In the genomic region with DNA sequence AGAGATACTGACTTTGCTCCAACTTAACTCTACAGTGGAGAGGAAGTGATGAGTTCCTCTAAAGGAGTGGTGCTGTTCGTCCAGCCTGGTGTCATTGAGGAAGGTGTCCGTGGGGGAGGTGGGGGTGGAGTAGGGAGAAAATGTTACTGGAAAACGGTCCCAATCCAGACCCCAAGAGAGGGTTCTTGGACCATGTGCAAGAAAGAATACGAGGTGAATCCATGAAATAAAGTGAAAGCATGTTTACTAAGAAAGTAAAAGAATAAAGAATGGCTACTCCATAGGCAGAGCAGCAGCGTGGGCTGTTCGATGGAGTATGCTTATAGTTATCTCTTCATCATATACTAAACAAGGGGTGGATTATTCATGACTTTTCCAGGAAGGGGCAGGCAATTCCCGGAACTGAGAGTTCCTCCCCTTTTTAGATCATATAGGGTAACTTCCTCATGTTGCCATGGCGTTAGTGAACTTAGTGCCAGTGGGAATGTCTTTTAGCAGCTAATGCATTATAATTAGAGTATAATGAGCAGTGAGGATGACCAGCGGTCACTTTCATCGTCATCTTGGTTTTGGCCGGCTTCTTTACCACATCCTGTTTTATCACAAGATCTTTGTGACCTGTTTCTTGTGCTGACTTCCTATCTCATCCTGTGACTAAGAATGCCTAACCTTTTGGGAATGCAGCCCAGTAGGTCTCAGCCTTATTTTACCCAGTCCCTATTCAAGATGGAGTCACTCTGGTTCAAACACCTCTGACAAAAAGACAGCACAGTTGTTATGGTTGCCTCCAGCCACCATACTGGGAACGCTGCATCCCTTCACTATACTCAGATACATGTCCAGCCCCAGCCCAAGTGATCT, we compare ENCODE assay signal across 8 cellular contexts. TPM values are rescaled to one million over a fixed set of nuclear protein-coding genes. Genes with fewer than 3 reads are reported as not detected.
DNase-seq lines count a peak whose midpoint lies in the region; ATAC-seq, FAIRE-seq and TF ChIP-seq lines count a peak whose summit lies in the region.

No MANE protein-coding gene starts in this region.

- no peaks in the 10 kb centered on the region for H3K27me3 ChIP-seq in WERI-Rb-1 (ENCODE audit: insufficient read depth, low read depth, severe bottlenecking)

- H3K27ac ChIP-seq in WERI-Rb-1: no peak overlapping the region
- H3K27ac ChIP-seq in kidney (ENCODE audit: low read depth in 2 of 2, low read length in 2 of 2): peak overlapping the region in 1 of 2 donors; percentile 56

- intact Hi-C loops in kidney (cut with DNase I): no loop called here

- no peaks in the 10 kb centered on the region for H3K4me1 ChIP-seq in kidney (ENCODE audit: control insufficient read depth in 1 of 2, insufficient read depth in 1 of 2, low read depth in 1 of 2, low read length in 2 of 2)

- H3K9me3 ChIP-seq in WERI-Rb-1 (ENCODE audit: severe bottlenecking) (no peaks in the 10 kb centered on the region), kidney (ENCODE audit: control insufficient read depth in 1 of 2, low read length in 2 of 2) (no peaks in the 10 kb centered on the region)

- FAIRE-seq in urothelium cell line (lab: Jason Lieb, UNC) (no peak), kidney (lab: Jason Lieb, UNC) (no peak)

- peak overlapping the region; percentile 29 for H3K4me3 Mint-ChIP-seq in T-helper 1 cell treated with Interleukin-12 subunit alpha and Interleukin-12 subunit beta and Interleukin-4 antibody, amounts not matched to agents 30 μg/mL and 1 μg/mL, for 36 hours

- no peaks in the 10 kb centered on the region for H3K36me3 Mint-ChIP-seq in T-helper 1 cell treated with Interleukin-12 subunit alpha and Interleukin-12 subunit beta and Interleukin-4 antibody, amounts not matched to agents 30 μg/mL and 1 μg/mL, for 36 hours (ENCODE audit: low read depth)

- H3K9me3 Mint-ChIP-seq in T-helper 1 cell treated with Interleukin-12 subunit alpha and Interleukin-12 subunit beta and Interleukin-4 antibody, amounts not matched to agents 30 μg/mL and 1 μg/mL, for 36 hours: no peaks in the 10 kb centered on the region

- peak; percentile 63 for DNase-seq in COLO829 (ENCODE audit: low spot score)
- peak; percentile 59 for DNase-seq in choroid plexus epithelial cell (ENCODE audit: low read depth)
- peak; percentile 60 for DNase-seq in pons (ENCODE audit: low spot score)
- DNase-seq in WERI-Rb-1: no peak
- no peak for DNase-seq in urothelium cell line (ENCODE audit: low spot score)
- DNase-seq in kidney: no peak

- H3K4me1 Mint-ChIP-seq in T-helper 1 cell treated with Interleukin-12 subunit alpha and Interleukin-12 subunit beta and Interleukin-4 antibody, amounts not matched to agents 30 μg/mL and 1 μg/mL, for 36 hours (ENCODE audit: low read depth): peaks cover 21% of the 10 kb centered on the region

- TF ChIP-seq CTCF in choroid plexus epithelial cell (conservative IDR thresholded peaks at IDR 0.05; ENCODE audit: low read depth, low read length): no peak
- TF ChIP-seq CTCF in WERI-Rb-1 (IDR thresholded peaks at IDR 0.05; ENCODE audit: low read depth, low read length): no peak
- no peak for TF ChIP-seq CTCF in kidney (IDR thresholded peaks at IDR 0.05; ENCODE audit: borderline replicate concordance, extremely low read depth, insufficient read depth)

- H3K4me3 ChIP-seq in choroid plexus epithelial cell (ENCODE audit: low read depth, low read length): no peak overlapping the region
- no peak overlapping the region for H3K4me3 ChIP-seq in WERI-Rb-1 (ENCODE audit: low read depth, low read length)
- H3K4me3 ChIP-seq in kidney (ENCODE audit: low read length in 2 of 2): no peak overlapping the region

- peak overlapping the region; percentile 42 for H3K27ac Mint-ChIP-seq in T-helper 1 cell treated with Interleukin-12 subunit alpha and Interleukin-12 subunit beta and Interleukin-4 antibody, amounts not matched to agents 30 μg/mL and 1 μg/mL, for 36 hours

- ATAC-seq in GM21447 (IDR thresholded peaks at IDR 0.05; ENCODE audit: unreplicated experiment): no peak

- H3K9ac ChIP-seq in kidney (ENCODE audit: low read length in 2 of 2): no peak overlapping the region

- peaks cover 10% of the 10 kb centered on the region for H3K27me3 Mint-ChIP-seq in T-helper 1 cell treated with Interleukin-12 subunit alpha and Interleukin-12 subunit beta and Interleukin-4 antibody, amounts not matched to agents 30 μg/mL and 1 μg/mL, for 36 hours (ENCODE audit: low read depth)

- no peaks in the 10 kb centered on the region for H3K36me3 ChIP-seq in WERI-Rb-1
- no peaks in the 10 kb centered on the region for H3K36me3 ChIP-seq in kidney (ENCODE audit: control insufficient read depth in 1 of 2, insufficient read depth in 2 of 2, low read length in 2 of 2)

RNA-seq across cellular contexts. Expression of gene CLEC3B, which starts 38.6 kb away (rescaled TPM):
- total RNA-seq in kidney: 45.3 TPM
- 284 TPM for polyA plus RNA-seq in kidney (ENCODE audit: insufficient read depth, low read depth, low replicate concordance)

Comparison
In these comparisons a context has a peak if more than half of its experiments do, and no peak if none do; other contexts are left out.
1. DNase-seq: peak in COLO829 (single experiment), choroid plexus epithelial cell (single experiment) and pons (single experiment); none in WERI-Rb-1 (single experiment), urothelium cell line (single experiment) and kidney (single experiment).